ENCODE assay signal across 8 cellular contexts in genomic region chr2:85538507-85539360, GRCh38. TPM values are rescaled to one million over a fixed set of nuclear protein-coding genes. Genes with fewer than 3 reads are reported as not detected.
A peak's percentile ranks its signal among the peaks of the same experiment; 100 is the strongest.
DNase-seq lines count a peak whose midpoint lies in the region; ATAC-seq and TF ChIP-seq lines count a peak whose summit lies in the region.

Gene MAT2A, plus strand, starts transcription at chr2:85539168. Its CDS starts 120 bp downstream, at chr2:85539288.

- peak; percentile 100 for TF ChIP-seq POLR2A in erythroblast (IDR thresholded peaks at IDR 0.05; ENCODE audit: low read length)

- H3K27ac ChIP-seq in PC-3 (ENCODE audit: low read length) (peak within 1 kb of the TSS; percentile 97), muscle layer of duodenum (ENCODE audit: low read length) (peak within 1 kb of the TSS; percentile 100)

- H4K20me1 ChIP-seq in PC-3 (ENCODE audit: low read length): peaks cover 46% of the 10 kb centered on the region

- H3K4me1 ChIP-seq in PC-3 (ENCODE audit: insufficient read depth, low read length) (peaks cover 48% of the 10 kb centered on the region), muscle layer of duodenum (ENCODE audit: control insufficient read depth in 1 of 2, insufficient read depth in 2 of 2, low read length in 2 of 2) (peaks cover 15 to 39% of the 10 kb centered on the region in 2 donors)

- DNase-seq in DMS53 (lab: John Stamatoyannopoulos, UW) (peak; percentile 98), PC-3 (peak; percentile 93), erythroblast (lab: John Stamatoyannopoulos, UW) (peak; percentile 94 to 97)
- DNase-seq in Jurkat, Clone E6-1 (ENCODE audit: low read depth, low spot score): peak; percentile 93
- peak; percentile 92 for DNase-seq in activated T-cell treated with anti-CD3 and anti-CD28 coated beads, Interleukin-2, amount 50 U/mL, for 1 hour
- DNase-seq in stimulated activated CD8-positive, alpha-beta memory T cell treated with anti-CD3 and anti-CD28 coated beads, Interleukin-7, amount 100 ng/mL, for 4 hours (ENCODE audit: low read depth in 2 of 2): peak; percentile 71 to 85

- intact Hi-C loops in PC-3 (cut with micrococcal nuclease): no loop called here

- H3K4me3 ChIP-seq in Jurkat, Clone E6-1 (ENCODE audit: low read length): peak within 1 kb of the TSS; percentile 80
- H3K4me3 ChIP-seq in PC-3 (ENCODE audit: low read length) (peak within 1 kb of the TSS; percentile 95), muscle layer of duodenum (ENCODE audit: low read depth in 1 of 2, low read length in 2 of 2) (peak within 1 kb of the TSS; percentile 93 to 95)

- H3K27me3 ChIP-seq in PC-3 (ENCODE audit: low read length) (no peaks in the 10 kb centered on the region), muscle layer of duodenum (ENCODE audit: low read depth, low read length) (no peaks in the 10 kb centered on the region)

- TF ChIP-seq CTCF in PC-3 (conservative IDR thresholded peaks at IDR 0.05; ENCODE audit: low read depth, low read length): peak; percentile 67

- BruUV-seq in PC-3 (replicated peaks; lab: Mats Ljungman, UMichigan): no TSS peak

- H3F3A ChIP-seq in PC-3 (ENCODE audit: low read length, unreplicated experiment): peaks cover 38% of the 10 kb centered on the region

- H3K79me2 ChIP-seq in PC-3 (ENCODE audit: low read length): peaks cover 74% of the 10 kb centered on the region

- H3K9me3 ChIP-seq in PC-3 (ENCODE audit: low read length): no peaks in the 10 kb centered on the region
- H3K9me3 ChIP-seq in muscle layer of duodenum (ENCODE audit: control insufficient read depth in 1 of 2, low read length in 2 of 2): no peaks in the 10 kb centered on the region

- peak within 1 kb of the TSS; percentile 59 for H2AFZ ChIP-seq in PC-3 (ENCODE audit: low read length)

- H3K4me2 ChIP-seq in PC-3 (ENCODE audit: low read length): peak within 1 kb of the TSS; percentile 99

- POLR2A ChIA-PET in PC-3 (lab: Charles Lee; ENCODE audit: unreplicated experiment): interaction anchor here (0.6 to 3.5 kb wide), 17 partner anchors 9 to 226 kb away, joined by 3 to 27 read pairs (median 4); partner anchors contain the start of genes ELMOD3, RETSAT and RNF181

- peak within 1 kb of the TSS; percentile 100 for H3K9ac ChIP-seq in PC-3 (ENCODE audit: low read length)

- H3K36me3 ChIP-seq in PC-3 (ENCODE audit: low read depth, low read length): peaks cover 41% of the 10 kb centered on the region
- H3K36me3 ChIP-seq in muscle layer of duodenum (ENCODE audit: control insufficient read depth in 1 of 2, insufficient read depth in 2 of 2, low read length in 2 of 2): peaks cover 21 to 28% of the 10 kb centered on the region in 2 donors

- CTCF ChIA-PET in PC-3 (lab: Charles Lee): interaction anchor here (1.5 to 1.9 kb wide), 2 partner anchors 13 to 117 kb away, joined by 4 to 8 read pairs; no protein-coding TSS in a partner anchor

- H3K9me2 ChIP-seq in PC-3 (replicated peaks; ENCODE audit: low read length): no peaks in the 10 kb centered on the region

- ATAC-seq in GM21619 (IDR thresholded peaks at IDR 0.05; ENCODE audit: unreplicated experiment) (peak; percentile 69), PC-3 (peak; percentile 57)

RNA-seq across cellular contexts. Expression of gene MAT2A, which starts in this region (rescaled TPM):
- 334 TPM for polyA plus RNA-seq in Jurkat, Clone E6-1 (2012; ENCODE audit: insufficient read depth, insufficient read length)
- 304 and 309 TPM in 2 replicates for total RNA-seq in PC-3 (2014; rRNA removed)

Comparison
In these comparisons a context has a peak if more than half of its experiments do, and no peak if none do; other contexts are left out.
1. Peak in every context shown above with its lines: DNase-seq, ATAC-seq, H3K4me3 ChIP-seq and H3K27ac ChIP-seq.